Comparison of ENCODE assay signal across 15 cellular contexts in genomic region chr12:68646484-68646883, GRCh38.
"Had no signal": no experiment of that assay in that cellular context is flagged by ENCODE, and none has a peak within 500 bp of the region (broad histone marks: within the 10 kb centered on the region; RNA-seq: fewer than 3 reads in every experiment).

No MANE protein-coding gene starts in this region.

- H3K9me3 ChIP-seq: uterus had no signal

- H3K27me3 Mint-ChIP-seq: activated naive CD4-positive, alpha-beta T cell treated with anti-CD3 and anti-CD28 coated beads, Interleukin-2, amount 10 ng/mL, durations not matched to agents 7 days and 5 days; brain; naive B cell; stimulated activated memory B cell treated with anti-CD40 and anti-IgM and Interleukin-4, amounts not matched to agents 10 μg/mL and 1 μg/mL and 100 μg/mL, for 72 hours had no signal

- H3K4me3 ChIP-seq: coronary artery, lung, uterus had no signal

- H3K27ac ChIP-seq: coronary artery, uterus, WERI-Rb-1 had no signal

- H3K9me3 Mint-ChIP-seq: activated naive CD4-positive, alpha-beta T cell treated with anti-CD3 and anti-CD28 coated beads, Interleukin-2, amount 10 ng/mL, durations not matched to agents 7 days and 5 days; brain; naive B cell; stimulated activated memory B cell treated with anti-CD40 and anti-IgM and Interleukin-4, amounts not matched to agents 10 μg/mL and 1 μg/mL and 100 μg/mL, for 72 hours; T-helper 1 cell treated with Interleukin-12 subunit alpha and Interleukin-12 subunit beta and Interleukin-4 antibody, amounts not matched to agents 30 μg/mL and 1 μg/mL, for 36 hours had no signal

- H3K4me3 Mint-ChIP-seq: activated naive CD4-positive, alpha-beta T cell treated with anti-CD3 and anti-CD28 coated beads, Interleukin-2, amount 10 ng/mL, durations not matched to agents 7 days and 5 days; brain; naive B cell; stimulated activated memory B cell treated with anti-CD40 and anti-IgM and Interleukin-4, amounts not matched to agents 10 μg/mL and 1 μg/mL and 100 μg/mL, for 72 hours; T-helper 1 cell treated with Interleukin-12 subunit alpha and Interleukin-12 subunit beta and Interleukin-4 antibody, amounts not matched to agents 30 μg/mL and 1 μg/mL, for 36 hours had no signal

- H3K27ac Mint-ChIP-seq: stimulated activated memory B cell treated with anti-CD40 and anti-IgM and Interleukin-4, amounts not matched to agents 10 μg/mL and 1 μg/mL and 100 μg/mL, for 72 hours; T-helper 1 cell treated with Interleukin-12 subunit alpha and Interleukin-12 subunit beta and Interleukin-4 antibody, amounts not matched to agents 30 μg/mL and 1 μg/mL, for 36 hours had no signal

- ATAC-seq: left colon; SK-N-SH treated with all-trans-retinoic acid at 6 μM for 48 hours; stimulated activated memory B cell treated with anti-CD40 and anti-IgM and Interleukin-4, amounts not matched to agents 10 μg/mL and 1 μg/mL and 100 μg/mL, for 72 hours had no signal

- H3K4me1 Mint-ChIP-seq: brain had no signal

- DNase-seq: activated CD8-positive, alpha-beta memory T cell treated with anti-CD3 and anti-CD28 coated beads for 24 hours; activated naive CD4-positive, alpha-beta T cell treated with anti-CD3 and anti-CD28 coated beads, Interleukin-2, amount 10 ng/mL, durations not matched to agents 7 days and 5 days; central memory CD4-positive, alpha-beta T cell; foreskin fibroblast; left colon; naive B cell; nucleus accumbens; uterus; WERI-Rb-1 had no signal

- H3K36me3 ChIP-seq: uterus had no signal

- H3K27me3 ChIP-seq: uterus had no signal
